Comparison of ENCODE assay signal across 18 cellular contexts in genomic region chr1:236389253-236389652, GRCh38. TPM values are rescaled to one million over a fixed set of nuclear protein-coding genes. Genes with fewer than 3 reads are reported as not detected.
"Had no signal": no experiment of that assay in that cellular context is flagged by ENCODE, and none has a peak within 500 bp of the region (broad histone marks: within the 10 kb centered on the region; RNA-seq: fewer than 3 reads in every experiment).

No MANE protein-coding gene starts in this region.

- DNase-seq: activated CD4-positive, alpha-beta T cell treated with anti-CD3 and anti-CD28 coated beads for 48 hours; activated CD4-positive, CD25-positive, alpha-beta regulatory T cell; activated CD8-positive, alpha-beta memory T cell treated with anti-CD3 and anti-CD28 coated beads, Interleukin-2, amount 50 U/mL, for 48 hours; activated effector memory CD4-positive, alpha-beta T cell treated with anti-CD3 and anti-CD28 coated beads, Interleukin-2, amount 50 U/mL, for 16 hours; activated naive CD4-positive, alpha-beta T cell treated with anti-CD3 and anti-CD28 coated beads, Interleukin-2, amount 50 U/mL, for 16 hours; activated T-cell treated with anti-CD3 and anti-CD28 coated beads, Interleukin-2, amount 50 U/mL, for 48 hours; effector CD8-positive, alpha-beta T cell; esophagus squamous epithelium; left ventricle myocardium superior; occipital lobe; psoas muscle; stimulated activated CD4-positive, alpha-beta T cell treated with anti-CD3 and anti-CD28 coated beads, Interleukin-4, amount 100 ng/mL, for 1 hour; stimulated activated naive CD8-positive, alpha-beta T cell treated with anti-CD3 and anti-CD28 coated beads, Interleukin-15, amount 100 ng/mL, for 72 hours had no signal

- H3K27ac ChIP-seq: esophagus squamous epithelium, psoas muscle, suprapubic skin had no signal

- H3K27me3 Mint-ChIP-seq: type B pancreatic cell had no signal

- H3K4me3 ChIP-seq: esophagus squamous epithelium, psoas muscle, smooth muscle cell, suprapubic skin had no signal

- H3K4me3 Mint-ChIP-seq: stimulated activated naive CD8-positive, alpha-beta T cell treated with anti-CD3 and anti-CD28 coated beads, Interleukin-15, amount 100 ng/mL, for 72 hours; type B pancreatic cell had no signal

- H3K36me3 Mint-ChIP-seq: type B pancreatic cell had no signal

- ATAC-seq: left ventricle myocardium superior; psoas muscle; sciatic nerve; stimulated activated naive CD8-positive, alpha-beta T cell treated with anti-CD3 and anti-CD28 coated beads, Interleukin-15, amount 100 ng/mL, for 72 hours had no signal

- H3K27ac Mint-ChIP-seq: stimulated activated naive CD8-positive, alpha-beta T cell treated with anti-CD3 and anti-CD28 coated beads, Interleukin-15, amount 100 ng/mL, for 72 hours; type B pancreatic cell had no signal

- H3K9me3 Mint-ChIP-seq: stimulated activated naive CD8-positive, alpha-beta T cell treated with anti-CD3 and anti-CD28 coated beads, Interleukin-15, amount 100 ng/mL, for 72 hours; type B pancreatic cell had no signal

RNA-seq across cellular contexts. Expression of gene EDARADD, which starts 4.8 kb away (rescaled TPM):
- total RNA-seq: myocyte had no signal
